Comparison of ENCODE assay signal across 11 cellular contexts in genomic region chr1:201582261-201582951, GRCh38. TPM values are rescaled to one million over a fixed set of nuclear protein-coding genes. Genes with fewer than 3 reads are reported as not detected.
DNase-seq lines count a peak whose midpoint lies in the region; ATAC-seq, FAIRE-seq and TF ChIP-seq lines count a peak whose summit lies in the region.
"Had no signal": no experiment of that assay in that cellular context is flagged by ENCODE, and none has a peak within 500 bp of the region (broad histone marks: within the 10 kb centered on the region; RNA-seq: fewer than 3 reads in every experiment).

No MANE protein-coding gene starts in this region.

- no peaks in the 10 kb centered on the region for H3K36me3 ChIP-seq in H1 (ENCODE audit: control insufficient read depth in 2 of 4, insufficient read depth in 4 of 4, low read length in 3 of 4)
- H3K36me3 ChIP-seq in mesenchymal stem cell (ENCODE audit: control insufficient read depth in 1 of 2, insufficient read depth in 2 of 2, low read depth in 1 of 2, low read length in 2 of 2), result peaks cover 0 to 4% of the 10 kb centered on the region in 2 experiments

- POLR2A ChIA-PET in H1 (lab: Charles Lee; ENCODE audit: partially characterized antibody), result interaction anchor here (0.8 to 1.0 kb wide), 2 partner anchors 10 to 14 kb away, joined by 3 read pairs; no protein-coding TSS in a partner anchor

- H3K27me3 ChIP-seq in H1 (replicated peaks in 1 of 4; ENCODE audit: control insufficient read depth in 3 of 4, extremely low read depth in 1 of 4, insufficient read depth in 3 of 4, low read length in 3 of 4), result no peaks in the 10 kb centered on the region; a peak in 1 of 7 replicates
- H3K27me3 ChIP-seq in mesenchymal stem cell (ENCODE audit: control insufficient read depth in 1 of 2, insufficient read depth in 1 of 2, low read length in 2 of 2), result no peaks in the 10 kb centered on the region

- peak in 1 of 2 experiments; percentile 31; a peak in 1 of 4 replicates for TF ChIP-seq RAD21 in H1 (IDR thresholded peaks at IDR 0.05 in 1 of 2, conservative IDR thresholded peaks at IDR 0.05 in 1 of 2; ENCODE audit: low read depth in 2 of 2, low read length in 2 of 2)

- H2AK5ac ChIP-seq in H1 (ENCODE audit: low read depth, low read length) (no peak overlapping the region), mesenchymal stem cell (ENCODE audit: low read length, severe bottlenecking) (no peak overlapping the region)

- 80% methylated on average over 3 of the region's 3 CpGs; no CpG with 5 or more reads in 1 of the 2 experiments for WGBS in H1 (ENCODE audit: extremely low coverage in 1 of 2, insufficient coverage in 1 of 2, insufficient read length in 1 of 2, insufficient replicate concordance in 2 of 2, low coverage in 1 of 2, low lambda C conversion rate in 2 of 2, missing lambda C conversion rate in 1 of 2), 2 experiments
- WGBS in mesenchymal stem cell, result 74% methylated on average over 3 of the region's 3 CpGs

- H3K14ac ChIP-seq in H1 (ENCODE audit: insufficient read length), result no peak overlapping the region
- peak overlapping the region in 1 of 2 experiments; percentile 72 for H3K14ac ChIP-seq in mesenchymal stem cell (ENCODE audit: low read length in 2 of 2)

- H4K8ac ChIP-seq in H1 (ENCODE audit: extremely low read depth, insufficient read depth, low read length) (no peak overlapping the region), mesenchymal stem cell (ENCODE audit: low read length) (peak overlapping the region; percentile 93)

- ATAC-seq in activated T-cell treated with anti-CD3 and anti-CD28 coated beads, Interleukin-2, amount 50 U/mL, for 72 hours (replicated peaks in 1 of 2), result no peak

- H4K20me1 ChIP-seq in H1 (replicated peaks in 1 of 2; ENCODE audit: control insufficient read depth in 1 of 2, insufficient read depth in 2 of 2, low read length in 2 of 2), result no peaks in the 10 kb centered on the region

- H3K9ac ChIP-seq in H1 (replicated peaks in 1 of 4; ENCODE audit: extremely low read depth in 1 of 4, low read depth in 3 of 4, low read length in 3 of 4), result peak overlapping the region in 1 of 4 experiments; percentile 13; a peak in 1 of 7 replicates
- H3K9ac ChIP-seq in mesenchymal stem cell (ENCODE audit: low read length), result peak overlapping the region; percentile 66

- H3K23me2 ChIP-seq in H1 (ENCODE audit: low read depth, low read length), result no peaks in the 10 kb centered on the region

- no peak for TF ChIP-seq EP300 in H1 (IDR thresholded peaks at IDR 0.05; ENCODE audit: borderline replicate concordance in 1 of 2, low read depth in 2 of 2, low read length in 2 of 2)

- H3K79me1 ChIP-seq in H1 (ENCODE audit: low read depth, low read length) (no peaks in the 10 kb centered on the region), mesenchymal stem cell (replicated peaks; ENCODE audit: low read length, poor library complexity, severe bottlenecking) (peaks cover 32% of the 10 kb centered on the region)

- no peak for TF ChIP-seq POLR2A in H1 (IDR thresholded peaks at IDR 0.05; ENCODE audit: control extremely low read depth in 1 of 2, low read depth in 2 of 2, low read length in 2 of 2)

- H3K79me2 ChIP-seq in H1 (ENCODE audit: control insufficient read depth in 1 of 2, insufficient read depth in 2 of 2, low read length in 2 of 2), result no peaks in the 10 kb centered on the region

- TF ChIP-seq CTCF in AG10803 (conservative IDR thresholded peaks at IDR 0.05; ENCODE audit: low read length) (peak; percentile 31), H1 (IDR thresholded peaks at IDR 0.05; ENCODE audit: control extremely low read depth in 1 of 3, insufficient read depth in 1 of 3, low read depth in 1 of 3, low read length in 3 of 3) (peak in 2 of 3 experiments; percentile 2 to 22; a peak in 3 of 4 replicates)

- H3K4me2 ChIP-seq in H1 (ENCODE audit: insufficient read depth in 1 of 2, low read depth in 2 of 2, low read length in 2 of 2) (no peak overlapping the region), mesenchymal stem cell (ENCODE audit: low read length, poor library complexity, severe bottlenecking) (no peak overlapping the region)

- H3K9me3 Mint-ChIP-seq in activated T-cell treated with anti-CD3 and anti-CD28 coated beads, Interleukin-2, amount 50 U/mL, for 72 hours, result peaks cover 5 to 9% of the 10 kb centered on the region in 2 donors

- no peak overlapping the region for H3K56ac ChIP-seq in H1 (replicated peaks; ENCODE audit: insufficient read length, low read depth, low read length)

- H3K4ac ChIP-seq in H1 (replicated peaks; ENCODE audit: insufficient read length, low read depth, low read length), result peak overlapping the region; percentile 49
- H3K4ac ChIP-seq in mesenchymal stem cell (ENCODE audit: low read depth in 1 of 2, low read length in 2 of 2), result peak overlapping the region; percentile 58 to 77

- H2BK12ac ChIP-seq in H1 (ENCODE audit: low read depth, low read length), result no peak overlapping the region
- peak overlapping the region; percentile 41 to 97 for H2BK12ac ChIP-seq in mesenchymal stem cell (ENCODE audit: low read length in 2 of 2)

- H3K4me1 Mint-ChIP-seq in activated T-cell treated with anti-CD3 and anti-CD28 coated beads, Interleukin-2, amount 50 U/mL, for 72 hours (ENCODE audit: low read depth), result no peaks in the 10 kb centered on the region
- H3K4me1 Mint-ChIP-seq: activated B cell treated with CpG ODN at 0.5 μM for 24 hours had no signal

- H3K27ac ChIP-seq in H1 (ENCODE audit: low read depth, low read length), result no peak overlapping the region
- H3K27ac ChIP-seq in mesenchymal stem cell (ENCODE audit: low read length, poor library complexity, severe bottlenecking), result no peak overlapping the region
- no peak overlapping the region for H3K27ac ChIP-seq in caudate nucleus (ENCODE audit: low read depth, low read length)

- H3K9me3 ChIP-seq in H1 (ENCODE audit: insufficient read depth in 2 of 2, low read depth in 1 of 2, low read length in 1 of 2), result no peaks in the 10 kb centered on the region
- H3K9me3 ChIP-seq in mesenchymal stem cell (ENCODE audit: control insufficient read depth, low read length), result no peaks in the 10 kb centered on the region

- H4K91ac ChIP-seq in H1 (replicated peaks; ENCODE audit: insufficient read length, low read length), result no peak overlapping the region
- H4K91ac ChIP-seq in mesenchymal stem cell (ENCODE audit: low read length), result peak overlapping the region; percentile 83

- H3K18ac ChIP-seq in H1 (ENCODE audit: extremely low read depth, low read length), result no peak overlapping the region; the same call in 1 of the 2 replicates
- H3K18ac ChIP-seq in mesenchymal stem cell (ENCODE audit: low read depth in 1 of 2, low read length in 2 of 2), result peak overlapping the region; percentile 6 to 94

- H3K36me3 Mint-ChIP-seq in activated T-cell treated with anti-CD3 and anti-CD28 coated beads, Interleukin-2, amount 50 U/mL, for 72 hours (ENCODE audit: insufficient read depth in 2 of 2), result peaks cover 0 to 5% of the 10 kb centered on the region in 2 donors

- H3K4me3 Mint-ChIP-seq in activated T-cell treated with anti-CD3 and anti-CD28 coated beads, Interleukin-2, amount 50 U/mL, for 72 hours, result no peak overlapping the region
- H3K4me3 Mint-ChIP-seq: activated B cell treated with CpG ODN at 0.5 μM for 24 hours had no signal

- H3K23ac ChIP-seq in H1 (ENCODE audit: insufficient read length) (no peak overlapping the region), mesenchymal stem cell (ENCODE audit: low read length in 2 of 2) (peak overlapping the region in 1 of 2 experiments; percentile 14)

- CTCF ChIA-PET in H1 (lab: Charles Lee; ENCODE audit: partially characterized antibody), result interaction anchor here (0.5 to 11.3 kb wide), 17 partner anchors 8 to 486 kb away, joined by 3 to 79 read pairs (median 4); no protein-coding TSS in a partner anchor

- FAIRE-seq in H1 (lab: Jason Lieb, UNC), result no peak
- FAIRE-seq: islet of Langerhans had no signal

- H3K27me3 Mint-ChIP-seq in activated T-cell treated with anti-CD3 and anti-CD28 coated beads, Interleukin-2, amount 50 U/mL, for 72 hours (ENCODE audit: low read depth), result peaks cover 22% of the 10 kb centered on the region

- no peak overlapping the region for H4K5ac ChIP-seq in H1 (ENCODE audit: insufficient read length, low read depth, low read length)

- peaks cover 0 to 6% (median 4%) of the 10 kb centered on the region in 4 experiments; a peak in 5 of 7 replicates for H3K4me1 ChIP-seq in H1 (replicated peaks in 1 of 4; ENCODE audit: control insufficient read depth in 3 of 4, insufficient read depth in 4 of 4, low read length in 3 of 4)
- H3K4me1 ChIP-seq in mesenchymal stem cell (ENCODE audit: control insufficient read depth, insufficient read depth, low read depth, low read length), result peaks cover 14% of the 10 kb centered on the region

- H2BK5ac ChIP-seq in H1 (ENCODE audit: low read depth, low read length) (no peak overlapping the region), mesenchymal stem cell (ENCODE audit: low read depth, low read length, poor library complexity, severe bottlenecking) (no peak overlapping the region)

- no peak overlapping the region for H2BK120ac ChIP-seq in H1 (replicated peaks; ENCODE audit: low read depth, low read length)
- peak overlapping the region; percentile 19 for H2BK120ac ChIP-seq in mesenchymal stem cell (ENCODE audit: low read depth, low read length)

- no peak overlapping the region for H2BK20ac ChIP-seq in H1 (ENCODE audit: low read length)

- H3K27ac Mint-ChIP-seq in activated T-cell treated with anti-CD3 and anti-CD28 coated beads, Interleukin-2, amount 50 U/mL, for 72 hours, result no peak overlapping the region
- H3K27ac Mint-ChIP-seq: activated B cell treated with CpG ODN at 0.5 μM for 24 hours had no signal

- H3K4me3 ChIP-seq in AG10803 (ENCODE audit: low read length) (no peak overlapping the region), H1 (ENCODE audit: extremely low read depth in 1 of 4, insufficient read depth in 2 of 4, low read depth in 3 of 4, low read length in 4 of 4) (no peak overlapping the region), mesenchymal stem cell (ENCODE audit: insufficient read depth in 1 of 2, low read depth in 1 of 2, low read length in 2 of 2) (peak overlapping the region in 1 of 2 experiments; percentile 24)

- H2AFZ ChIP-seq in H1 (ENCODE audit: low read length) (no peak overlapping the region), mesenchymal stem cell (ENCODE audit: low read depth, low read length) (no peak overlapping the region)

- DNase-seq in AG10803 (ENCODE audit: low read depth) (peak; percentile 72), NCI-H1436 (lab: John Stamatoyannopoulos, UW) (peak; percentile 50), H1 (ENCODE audit: low read depth in 1 of 2, low spot score in 2 of 2) (no peak), mesenchymal stem cell (peak; percentile 90), cerebellum (ENCODE audit: low spot score) (no peak), caudate nucleus (lab: John Stamatoyannopoulos, UW) (no peak), RPMI8226 (no peak)
- DNase-seq in activated T-cell treated with anti-CD3 and anti-CD28 coated beads, Interleukin-2, amount 50 U/mL, for 72 hours, result no peak
- DNase-seq: activated B cell treated with CpG ODN at 0.5 μM for 24 hours; stimulated activated CD4-positive, alpha-beta T cell treated with anti-CD3 and anti-CD28 coated beads, Interleukin-1b, Interleukin-23, amount 100 ng/mL, for 48 hours had no signal

- H2BK15ac ChIP-seq in H1 (ENCODE audit: low read length) (no peak overlapping the region), mesenchymal stem cell (ENCODE audit: low read depth, poor library complexity, severe bottlenecking) (peak overlapping the region; percentile 9)

RNA-seq across cellular contexts. Expression of gene NAV1, which starts 43.5 kb away (rescaled TPM):
- 42.7 and 43.6 TPM in 2 replicates for total RNA-seq in H1 (2021; fragmentation: NEBNext Ultra II Directional; extraction: Animal tissue kit (Norgen Biotek cat#: 25700))
- 9.9 and 12.2 TPM in 2 replicates for polyA plus RNA-seq in H1 (2011; rRNA removed)
- polyA plus RNA-seq in H1 (2011; cell fraction: cytosol; rRNA removed), result 6.1 TPM
- polyA plus RNA-seq in H1 (2011; cell fraction: nucleus; rRNA removed), result 21.8 TPM
- polyA plus RNA-seq in H1 (2012, experiment 1 of 2), result 18.4 to 24.2 TPM (median 23.3 TPM) in 4 replicates
- 6.4 TPM for polyA plus RNA-seq in H1 (2012, experiment 2 of 2)
- polyA plus RNA-seq in H1 (2013, experiment 1 of 2), result 16.4 TPM
- polyA plus RNA-seq in H1 (2013, experiment 2 of 2), result 14.6 TPM
- 23.8 and 26.1 TPM in 2 replicates for polyA minus RNA-seq in H1 (2011; rRNA and poly(A)+ RNA removed)
- polyA minus RNA-seq in H1 (2011; cell fraction: cytosol; rRNA and poly(A)+ RNA removed), result 24.7 TPM
- 27.6 TPM for polyA minus RNA-seq in H1 (2011; cell fraction: nucleus; rRNA and poly(A)+ RNA removed)
- 51.4 TPM for polyA plus RNA-seq in mesenchymal stem cell (2013, experiment 1 of 2)
- polyA plus RNA-seq in mesenchymal stem cell (2013, experiment 2 of 2), result 45.4 TPM
- 73.3 TPM for total RNA-seq in cerebellum
- total RNA-seq in activated T-cell treated with anti-CD3 and anti-CD28 coated beads, Interleukin-2, amount 50 U/mL, for 72 hours, result 1 to 10 TPM; 6.2 to 6.3 TPM

Comparison
In these comparisons a context has a peak if more than half of its experiments do, and no peak if none do; other contexts are left out.
1. DNase-seq: peak in AG10803 (single experiment), NCI-H1436 (single experiment) and mesenchymal stem cell (single experiment); none in H1 (0 of 2), cerebellum (single experiment), caudate nucleus (0 of 61), activated T-cell treated with anti-CD3 and anti-CD28 coated beads, Interleukin-2, amount 50 U/mL, for 72 hours (0 of 2) and RPMI8226 (single experiment).